Comparison of ENCODE assay signal across 1 cellular context in the genomic region with DNA sequence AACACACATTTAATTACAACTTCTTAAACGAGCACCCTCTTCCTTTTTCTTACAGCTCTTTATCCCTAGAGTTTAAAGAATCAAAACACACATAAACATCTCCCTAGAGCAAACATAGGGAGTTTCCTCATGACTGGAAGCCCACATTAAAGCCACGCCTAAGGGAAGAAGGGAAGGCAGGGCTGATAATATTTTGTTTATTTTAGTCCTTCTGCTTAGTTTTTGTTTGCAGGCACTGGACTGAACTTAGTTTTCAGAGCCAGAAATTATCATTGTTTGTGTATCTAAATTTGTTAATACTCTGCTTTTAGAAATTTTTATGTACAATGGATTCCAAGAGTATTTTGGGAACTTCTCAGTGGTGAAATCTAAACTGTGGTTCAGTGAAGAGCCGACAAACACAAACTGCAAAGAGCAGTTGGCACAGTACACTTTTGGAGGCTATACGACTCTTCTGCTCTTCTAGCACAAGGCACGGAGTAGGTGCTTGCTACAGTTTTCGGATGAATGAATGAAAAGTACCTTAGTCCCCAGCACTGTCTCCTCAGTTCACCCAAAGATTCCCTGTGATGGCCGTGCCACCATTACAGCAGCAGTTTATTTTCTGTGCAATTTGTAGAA.
TF ChIP-seq lines count a peak whose summit lies in the region.

No MANE protein-coding gene starts in this region.

TF ChIP-seq in A549, 52 proteins besides CTCF, POLR2A, EP300 and RAD21 (continued from another document):
- TF ChIP-seq, protein P1, sequence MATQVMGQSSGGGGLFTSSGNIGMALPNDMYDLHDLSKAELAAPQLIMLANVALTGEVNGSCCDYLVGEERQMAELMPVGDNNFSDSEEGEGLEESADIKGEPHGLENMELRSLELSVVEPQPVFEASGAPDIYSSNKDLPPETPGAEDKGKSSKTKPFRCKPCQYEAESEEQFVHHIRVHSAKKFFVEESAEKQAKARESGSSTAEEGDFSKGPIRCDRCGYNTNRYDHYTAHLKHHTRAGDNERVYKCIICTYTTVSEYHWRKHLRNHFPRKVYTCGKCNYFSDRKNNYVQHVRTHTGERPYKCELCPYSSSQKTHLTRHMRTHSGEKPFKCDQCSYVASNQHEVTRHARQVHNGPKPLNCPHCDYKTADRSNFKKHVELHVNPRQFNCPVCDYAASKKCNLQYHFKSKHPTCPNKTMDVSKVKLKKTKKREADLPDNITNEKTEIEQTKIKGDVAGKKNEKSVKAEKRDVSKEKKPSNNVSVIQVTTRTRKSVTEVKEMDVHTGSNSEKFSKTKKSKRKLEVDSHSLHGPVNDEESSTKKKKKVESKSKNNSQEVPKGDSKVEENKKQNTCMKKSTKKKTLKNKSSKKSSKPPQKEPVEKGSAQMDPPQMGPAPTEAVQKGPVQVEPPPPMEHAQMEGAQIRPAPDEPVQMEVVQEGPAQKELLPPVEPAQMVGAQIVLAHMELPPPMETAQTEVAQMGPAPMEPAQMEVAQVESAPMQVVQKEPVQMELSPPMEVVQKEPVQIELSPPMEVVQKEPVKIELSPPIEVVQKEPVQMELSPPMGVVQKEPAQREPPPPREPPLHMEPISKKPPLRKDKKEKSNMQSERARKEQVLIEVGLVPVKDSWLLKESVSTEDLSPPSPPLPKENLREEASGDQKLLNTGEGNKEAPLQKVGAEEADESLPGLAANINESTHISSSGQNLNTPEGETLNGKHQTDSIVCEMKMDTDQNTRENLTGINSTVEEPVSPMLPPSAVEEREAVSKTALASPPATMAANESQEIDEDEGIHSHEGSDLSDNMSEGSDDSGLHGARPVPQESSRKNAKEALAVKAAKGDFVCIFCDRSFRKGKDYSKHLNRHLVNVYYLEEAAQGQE (IDR thresholded peaks at IDR 0.05), result no peak
- TF ChIP-seq GATA3 (IDR thresholded peaks at IDR 0.05; ENCODE audit: borderline replicate concordance) (peak; percentile 85), KDM5A (IDR thresholded peaks at IDR 0.05) (no peak), HOXB5 (CRISPR knock-in tag; IDR thresholded peaks at IDR 0.05) (peak; percentile 57; the same call in 1 of the 2 replicates), ZSCAN20 (CRISPR knock-in tag; IDR thresholded peaks at IDR 0.05) (peak; percentile 30; the same call in 1 of the 2 replicates), JUN (IDR thresholded peaks at IDR 0.05) (peak in 1 of 2 experiments; percentile 39; a peak in 1 of 5 replicates), BHLHE40 (IDR thresholded peaks at IDR 0.05; ENCODE audit: low read depth, low read length) (no peak), CHD4 (IDR thresholded peaks at IDR 0.05; ENCODE audit: borderline replicate concordance) (no peak), POLR2AphosphoS2 (conservative IDR thresholded peaks at IDR 0.05; ENCODE audit: low read length) (no peak), MYC (IDR thresholded peaks at IDR 0.05; ENCODE audit: borderline replicate concordance, low read length) (0 out of 2 replicates have a peak, but pooled peaks have one; percentile 26), RNF2 (IDR thresholded peaks at IDR 0.05; ENCODE audit: borderline replicate concordance, low read depth) (no peak), HEYL (CRISPR knock-in tag; IDR thresholded peaks at IDR 0.05) (no peak)
- TF ChIP-seq, protein P2, sequence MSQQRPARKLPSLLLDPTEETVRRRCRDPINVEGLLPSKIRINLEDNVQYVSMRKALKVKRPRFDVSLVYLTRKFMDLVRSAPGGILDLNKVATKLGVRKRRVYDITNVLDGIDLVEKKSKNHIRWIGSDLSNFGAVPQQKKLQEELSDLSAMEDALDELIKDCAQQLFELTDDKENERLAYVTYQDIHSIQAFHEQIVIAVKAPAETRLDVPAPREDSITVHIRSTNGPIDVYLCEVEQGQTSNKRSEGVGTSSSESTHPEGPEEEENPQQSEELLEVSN (IDR thresholded peaks at IDR 0.05; ENCODE audit: borderline replicate concordance, low read depth), result no peak
- TF ChIP-seq, protein P3, sequence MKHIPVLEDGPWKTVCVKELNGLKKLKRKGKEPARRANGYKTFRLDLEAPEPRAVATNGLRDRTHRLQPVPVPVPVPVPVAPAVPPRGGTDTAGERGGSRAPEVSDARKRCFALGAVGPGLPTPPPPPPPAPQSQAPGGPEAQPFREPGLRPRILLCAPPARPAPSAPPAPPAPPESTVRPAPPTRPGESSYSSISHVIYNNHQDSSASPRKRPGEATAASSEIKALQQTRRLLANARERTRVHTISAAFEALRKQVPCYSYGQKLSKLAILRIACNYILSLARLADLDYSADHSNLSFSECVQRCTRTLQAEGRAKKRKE (CRISPR knock-in tag; IDR thresholded peaks at IDR 0.05; ENCODE audit: low read depth), result 0 out of 2 replicates have a peak, but pooled peaks have one; percentile 29
- TF ChIP-seq, protein P4, sequence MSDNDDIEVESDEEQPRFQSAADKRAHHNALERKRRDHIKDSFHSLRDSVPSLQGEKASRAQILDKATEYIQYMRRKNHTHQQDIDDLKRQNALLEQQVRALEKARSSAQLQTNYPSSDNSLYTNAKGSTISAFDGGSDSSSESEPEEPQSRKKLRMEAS (IDR thresholded peaks at IDR 0.05), result peak; percentile 52; the same call in 1 of the 2 replicates
- TF ChIP-seq, protein P5, sequence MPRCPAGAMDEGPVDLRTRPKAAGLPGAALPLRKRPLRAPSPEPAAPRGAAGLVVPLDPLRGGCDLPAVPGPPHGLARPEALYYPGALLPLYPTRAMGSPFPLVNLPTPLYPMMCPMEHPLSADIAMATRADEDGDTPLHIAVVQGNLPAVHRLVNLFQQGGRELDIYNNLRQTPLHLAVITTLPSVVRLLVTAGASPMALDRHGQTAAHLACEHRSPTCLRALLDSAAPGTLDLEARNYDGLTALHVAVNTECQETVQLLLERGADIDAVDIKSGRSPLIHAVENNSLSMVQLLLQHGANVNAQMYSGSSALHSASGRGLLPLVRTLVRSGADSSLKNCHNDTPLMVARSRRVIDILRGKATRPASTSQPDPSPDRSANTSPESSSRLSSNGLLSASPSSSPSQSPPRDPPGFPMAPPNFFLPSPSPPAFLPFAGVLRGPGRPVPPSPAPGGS (IDR thresholded peaks at IDR 0.05), result 0 out of 3 replicates have a peak, but pooled peaks have one; percentile 63
- TF ChIP-seq, protein P6, sequence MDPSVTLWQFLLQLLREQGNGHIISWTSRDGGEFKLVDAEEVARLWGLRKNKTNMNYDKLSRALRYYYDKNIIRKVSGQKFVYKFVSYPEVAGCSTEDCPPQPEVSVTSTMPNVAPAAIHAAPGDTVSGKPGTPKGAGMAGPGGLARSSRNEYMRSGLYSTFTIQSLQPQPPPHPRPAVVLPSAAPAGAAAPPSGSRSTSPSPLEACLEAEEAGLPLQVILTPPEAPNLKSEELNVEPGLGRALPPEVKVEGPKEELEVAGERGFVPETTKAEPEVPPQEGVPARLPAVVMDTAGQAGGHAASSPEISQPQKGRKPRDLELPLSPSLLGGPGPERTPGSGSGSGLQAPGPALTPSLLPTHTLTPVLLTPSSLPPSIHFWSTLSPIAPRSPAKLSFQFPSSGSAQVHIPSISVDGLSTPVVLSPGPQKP (IDR thresholded peaks at IDR 0.05; ENCODE audit: low read depth, low read length), result no peak
TF ChIP-seq in A549: peak in this region for 10.
